In genomic region chr2:178804791-178805190, GRCh38 we compare ENCODE assay signal across 8 cellular contexts.
DNase-seq lines count a peak whose midpoint lies in the region; ATAC-seq lines count a peak whose summit lies in the region.

No MANE protein-coding gene starts in this region.

- DNase-seq in NCI-H82 (lab: John Stamatoyannopoulos, UW): peak; percentile 40
- DNase-seq in NCI-H82 treated with DMSO at 0.1 percent for 48 hours (lab: John Stamatoyannopoulos, UW; ENCODE audit: unreplicated experiment): no peak
- DNase-seq in SW480 (ENCODE audit: low spot score): peak; percentile 26
- peak; percentile 5 for DNase-seq in left kidney (ENCODE audit: low read depth, low spot score)
- no peak for DNase-seq in NCI-H1417 treated with DMSO at 0.1 percent for 48 hours (lab: John Stamatoyannopoulos, UW)

- ATAC-seq in HG03175 (IDR thresholded peaks at IDR 0.05; ENCODE audit: unreplicated experiment) (peak; percentile 85), HG02884 (IDR thresholded peaks at IDR 0.05; ENCODE audit: unreplicated experiment) (no peak), GM19463 (IDR thresholded peaks at IDR 0.05; ENCODE audit: unreplicated experiment) (no peak)

Comparison
In these comparisons a context has a peak if more than half of its experiments do, and no peak if none do; other contexts are left out.
1. DNase-seq: peak in NCI-H82 (single experiment), SW480 (single experiment) and left kidney (single experiment); none in NCI-H82 treated with DMSO at 0.1 percent for 48 hours (single experiment) and NCI-H1417 treated with DMSO at 0.1 percent for 48 hours (single experiment).